In the genomic region with DNA sequence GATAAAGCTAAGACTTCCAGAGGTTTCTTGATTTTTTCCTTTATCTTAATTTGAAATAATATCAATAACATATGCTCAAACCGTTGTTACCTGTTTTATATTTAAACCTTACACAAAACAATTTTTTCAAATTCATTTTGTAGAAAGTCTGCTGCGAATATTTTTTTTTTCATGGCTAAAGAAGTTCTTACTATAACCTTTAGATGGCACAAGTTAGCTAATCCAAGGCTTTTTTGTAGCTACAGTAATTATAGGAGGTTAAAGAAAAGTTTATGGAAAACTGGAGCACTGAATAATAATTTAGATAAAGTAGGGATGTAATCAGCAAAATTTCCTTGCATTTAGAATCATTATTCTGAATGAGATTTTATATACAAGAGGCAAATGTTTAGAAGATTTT, we compare ENCODE assay signal across 9 cellular contexts.
A peak's percentile ranks its signal among the peaks of the same experiment; 100 is the strongest.
DNase-seq lines count a peak whose midpoint lies in the region; ATAC-seq, FAIRE-seq and TF ChIP-seq lines count a peak whose summit lies in the region.
"Had no signal": no experiment of that assay in that cellular context is flagged by ENCODE, and none has a peak within 500 bp of the region (broad histone marks: within the 10 kb centered on the region; RNA-seq: fewer than 3 reads in every experiment).

No MANE protein-coding gene starts in this region.

- peak overlapping the region; percentile 65 to 78 for H3K27ac ChIP-seq in A549
- no peak overlapping the region for H3K27ac ChIP-seq in Peyer's patch

- CTCF ChIA-PET in A549 (lab: Yijun Ruan, JAX): interaction anchor here (0.7 to 6.6 kb wide), 51 partner anchors 9 to 732 kb away, joined by 3 to 148 read pairs (median 4); a partner anchor contains a TSS
- CTCF ChIA-PET in activated CD4-positive, alpha-beta T cell treated with anti-CD3 and anti-CD28 coated beads for 36 hours (lab: Charles Lee): interaction anchor here (0.6 kb wide), 1 partner anchor 262 kb away, joined by 3 read pairs; no protein-coding TSS in a partner anchor

- H3K4me3 ChIP-seq in A549: no peak overlapping the region
- H3K4me3 ChIP-seq in H7 (ENCODE audit: insufficient read depth, low read depth, low read length): no peak overlapping the region
- no peak overlapping the region for H3K4me3 ChIP-seq in Peyer's patch

- FAIRE-seq in A549 (lab: Jason Lieb, UNC) (peak; percentile 88), frontal cortex (lab: Jason Lieb, UNC) (peak; percentile 95)

- H3K4me1 ChIP-seq in A549 (peaks cover 15% of the 10 kb centered on the region), Peyer's patch (no peaks in the 10 kb centered on the region)

- ATAC-seq in A549: peak in 1 of 2 experiments; percentile 84; a peak in 3 of 6 replicates
- ATAC-seq in activated CD4-positive, alpha-beta T cell treated with anti-CD3 and anti-CD28 coated beads for 36 hours: no peak

- H3K27ac Mint-ChIP-seq in type B pancreatic cell: no peak overlapping the region
- no peak overlapping the region for H3K27ac Mint-ChIP-seq in activated CD4-positive, alpha-beta T cell treated with anti-CD3 and anti-CD28 coated beads for 36 hours

- H3K36me3 Mint-ChIP-seq in type B pancreatic cell: no peaks in the 10 kb centered on the region
- no peaks in the 10 kb centered on the region for H3K36me3 Mint-ChIP-seq in activated CD4-positive, alpha-beta T cell treated with anti-CD3 and anti-CD28 coated beads for 36 hours (ENCODE audit: low read depth)

- H3K4me3 Mint-ChIP-seq in type B pancreatic cell: no peak overlapping the region
- no peak overlapping the region for H3K4me3 Mint-ChIP-seq in activated CD4-positive, alpha-beta T cell treated with anti-CD3 and anti-CD28 coated beads for 36 hours
- H3K4me3 Mint-ChIP-seq: central memory CD8-positive, alpha-beta T cell had no signal

- WGBS in A549 (ENCODE audit: missing lambda C conversion rate): 2% methylated on average over 2 of the region's 2 CpGs

- TF ChIP-seq CTCF in A549 (IDR thresholded peaks at IDR 0.05): peak; percentile 89
- peak in 4 of 6 experiments; percentile 24 to 51 (median 48) for TF ChIP-seq CTCF in Peyer's patch (IDR thresholded peaks at IDR 0.05)
- peak; percentile 79 for TF ChIP-seq CTCF in type B pancreatic cell (conservative IDR thresholded peaks at IDR 0.05)

- H3K36me3 ChIP-seq in H7 (replicated peaks; ENCODE audit: control insufficient read depth, insufficient read depth, low read length): no peaks in the 10 kb centered on the region
- no peaks in the 10 kb centered on the region for H3K36me3 ChIP-seq in Peyer's patch

- intact Hi-C loops in activated CD4-positive, alpha-beta T cell treated with anti-CD3 and anti-CD28 coated beads for 36 hours (cut with DNase I, micrococcal nuclease): no loop called here

- peak; percentile 98 for TF ChIP-seq RAD21 in A549 (conservative IDR thresholded peaks at IDR 0.05 in 1 of 2, IDR thresholded peaks at IDR 0.05 in 1 of 2)

- H3K27me3 ChIP-seq in H7 (ENCODE audit: control insufficient read depth, insufficient read depth, low read length) (no peaks in the 10 kb centered on the region), Peyer's patch (no peaks in the 10 kb centered on the region)

- POLR2A ChIA-PET in A549 (lab: Yijun Ruan, JAX): interaction anchor here (0.9 to 1.1 kb wide), 5 partner anchors 67 to 238 kb away, joined by 3 to 5 read pairs (median 4); no protein-coding TSS in a partner anchor
- POLR2A ChIA-PET in activated CD4-positive, alpha-beta T cell treated with anti-CD3 and anti-CD28 coated beads for 36 hours (lab: Charles Lee): no interaction called here

- TF ChIP-seq POLR2A in A549 (IDR thresholded peaks at IDR 0.05; ENCODE audit: low read length) (no peak), Peyer's patch (IDR thresholded peaks at IDR 0.05) (no peak)

- DNase-seq in A549 (ENCODE audit: low read depth in 1 of 2, low spot score in 1 of 2): peak; percentile 33 to 53
- DNase-seq in H7: peak; percentile 32
- DNase-seq in Peyer's patch: no peak
- peak; percentile 27 to 41 for DNase-seq in frontal cortex (ENCODE audit: low spot score in 2 of 2)
- no peak for DNase-seq in type B pancreatic cell (ENCODE audit: extremely low spot score, unreplicated experiment)
- DNase-seq in activated T-cell treated with anti-CD3 and anti-CD28 coated beads, Interleukin-2, amount 50 U/mL, for 1 hour: no peak
- DNase-seq in ecto neural progenitor cell (ENCODE audit: low spot score): no peak
- no peak for DNase-seq in activated CD4-positive, alpha-beta T cell treated with anti-CD3 and anti-CD28 coated beads for 36 hours

- H3K9me3 Mint-ChIP-seq in type B pancreatic cell: peaks cover 5% of the 10 kb centered on the region
- no peaks in the 10 kb centered on the region for H3K9me3 Mint-ChIP-seq in activated CD4-positive, alpha-beta T cell treated with anti-CD3 and anti-CD28 coated beads for 36 hours (ENCODE audit: low read depth)
- H3K9me3 Mint-ChIP-seq: central memory CD8-positive, alpha-beta T cell had no signal

- no peak for TF ChIP-seq EP300 in A549 (IDR thresholded peaks at IDR 0.05)

- peak overlapping the region; percentile 27; the same call in 2 of the 3 replicates for H3K4me2 ChIP-seq in A549

- H3K9me3 ChIP-seq in A549: no peaks in the 10 kb centered on the region
- no peaks in the 10 kb centered on the region for H3K9me3 ChIP-seq in Peyer's patch

- peaks cover 21% of the 10 kb centered on the region for H3K27me3 Mint-ChIP-seq in type B pancreatic cell
- peaks cover 3% of the 10 kb centered on the region for H3K27me3 Mint-ChIP-seq in activated CD4-positive, alpha-beta T cell treated with anti-CD3 and anti-CD28 coated beads for 36 hours

- peaks cover 5% of the 10 kb centered on the region for H3K4me1 Mint-ChIP-seq in type B pancreatic cell (ENCODE audit: unreplicated experiment)
- H3K4me1 Mint-ChIP-seq in activated CD4-positive, alpha-beta T cell treated with anti-CD3 and anti-CD28 coated beads for 36 hours: no peaks in the 10 kb centered on the region
- H3K4me1 Mint-ChIP-seq: central memory CD8-positive, alpha-beta T cell had no signal

TF ChIP-seq in A549, 52 proteins besides CTCF, POLR2A, EP300 and RAD21:
- TF ChIP-seq CHD2 (IDR thresholded peaks at IDR 0.05; ENCODE audit: low read length, partially characterized antibody): no peak
- TF ChIP-seq HOXB5 (CRISPR knock-in tag; IDR thresholded peaks at IDR 0.05): no peak
- TF ChIP-seq NPAS2 (CRISPR knock-in tag; IDR thresholded peaks at IDR 0.05; ENCODE audit: borderline replicate concordance): no peak
- TF ChIP-seq SMC3 (IDR thresholded peaks at IDR 0.05): peak; percentile 98
- TF ChIP-seq, protein P1, sequence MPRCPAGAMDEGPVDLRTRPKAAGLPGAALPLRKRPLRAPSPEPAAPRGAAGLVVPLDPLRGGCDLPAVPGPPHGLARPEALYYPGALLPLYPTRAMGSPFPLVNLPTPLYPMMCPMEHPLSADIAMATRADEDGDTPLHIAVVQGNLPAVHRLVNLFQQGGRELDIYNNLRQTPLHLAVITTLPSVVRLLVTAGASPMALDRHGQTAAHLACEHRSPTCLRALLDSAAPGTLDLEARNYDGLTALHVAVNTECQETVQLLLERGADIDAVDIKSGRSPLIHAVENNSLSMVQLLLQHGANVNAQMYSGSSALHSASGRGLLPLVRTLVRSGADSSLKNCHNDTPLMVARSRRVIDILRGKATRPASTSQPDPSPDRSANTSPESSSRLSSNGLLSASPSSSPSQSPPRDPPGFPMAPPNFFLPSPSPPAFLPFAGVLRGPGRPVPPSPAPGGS (IDR thresholded peaks at IDR 0.05): no peak
- TF ChIP-seq CHD4 (IDR thresholded peaks at IDR 0.05; ENCODE audit: borderline replicate concordance): no peak

Comparison
In these comparisons a context has a peak if more than half of its experiments do, and no peak if none do; other contexts are left out.
1. DNase-seq: peak in A549 (2 of 2), H7 (single experiment) and frontal cortex (2 of 2); none in Peyer's patch (0 of 3), type B pancreatic cell (single experiment), activated T-cell treated with anti-CD3 and anti-CD28 coated beads, Interleukin-2, amount 50 U/mL, for 1 hour (single experiment), ecto neural progenitor cell (single experiment) and activated CD4-positive, alpha-beta T cell treated with anti-CD3 and anti-CD28 coated beads for 36 hours (single experiment).
2. H3K27ac ChIP-seq: peak in A549 (2 of 2); none in Peyer's patch (0 of 4).
3. Peak in every context shown above with its lines, with median percentiles within 50 percentile points of each other: CTCF ChIP-seq.